ENCODE assay signal across 1 cellular context in the genomic region with DNA sequence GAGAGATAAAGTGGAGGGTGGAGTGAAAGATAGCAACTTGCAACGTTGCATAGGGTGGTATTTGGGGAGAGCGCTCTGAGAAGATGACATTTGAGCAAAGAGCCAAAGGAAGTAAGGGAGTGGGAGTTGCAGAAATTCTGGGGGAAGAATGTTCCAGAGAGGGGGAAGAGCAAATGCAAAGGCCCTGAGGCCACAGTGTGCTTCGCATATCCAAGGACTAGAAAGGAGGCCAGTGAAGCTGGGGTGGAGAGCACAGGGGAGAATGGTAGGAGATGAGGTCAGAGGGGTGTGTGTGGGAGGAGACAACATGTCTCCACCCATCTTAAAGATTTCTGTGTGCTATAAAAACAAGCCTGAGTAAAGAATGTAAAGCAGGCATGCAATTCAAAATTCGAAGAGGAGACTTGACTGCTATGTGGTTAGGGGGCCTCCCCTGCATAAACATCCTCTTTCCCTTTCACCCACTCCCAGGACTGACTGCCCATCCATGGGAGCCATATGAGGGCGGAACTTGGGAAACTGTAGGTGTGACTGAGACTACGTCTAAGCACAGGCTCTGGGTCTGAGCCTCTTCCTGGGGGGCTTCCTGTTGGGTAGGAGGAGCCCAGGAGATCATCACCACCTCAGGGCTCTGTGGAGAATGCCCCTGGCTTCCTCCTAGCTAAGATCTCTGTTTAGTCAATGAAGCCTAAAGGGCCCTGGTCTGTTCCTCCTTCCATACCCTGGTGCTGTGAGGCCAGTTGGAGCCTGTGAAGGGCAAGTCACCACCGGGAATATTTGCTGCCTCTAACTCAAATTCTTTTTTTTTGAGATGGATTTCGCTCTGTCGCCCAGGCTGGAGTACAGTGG.
A peak's percentile ranks its signal among the peaks of the same experiment; 100 is the strongest.
TF ChIP-seq lines count a peak whose summit lies in the region.

No MANE protein-coding gene starts in this region.

TF ChIP-seq in IMR-90, 13 proteins besides CTCF, POLR2A, EP300 and RAD21:
- no peak for TF ChIP-seq FOS (IDR thresholded peaks at IDR 0.05; ENCODE audit: low read depth, low read length)
- TF ChIP-seq MAZ (IDR thresholded peaks at IDR 0.05; ENCODE audit: borderline replicate concordance, low read depth, low read length): peak; percentile 63; the same call in 1 of the 2 replicates
- TF ChIP-seq BHLHE40 (IDR thresholded peaks at IDR 0.05; ENCODE audit: low read depth, low read length): peak; percentile 24; the same call in 1 of the 2 replicates
- TF ChIP-seq CHD1 (IDR thresholded peaks at IDR 0.05; ENCODE audit: low read depth, low read length): no peak
- 0 out of 2 replicates have a peak, but pooled peaks have one; percentile 16 for TF ChIP-seq CEBPB (IDR thresholded peaks at IDR 0.05; ENCODE audit: low read depth, low read length)
